ENCODE assay signal across 8 cellular contexts in genomic region chr2:144331652-144332355, GRCh38.
DNase-seq lines count a peak whose midpoint lies in the region; ATAC-seq and TF ChIP-seq lines count a peak whose summit lies in the region.

No MANE protein-coding gene starts in this region.

- H3K4me1 ChIP-seq in HUES6 (ENCODE audit: control insufficient read depth, insufficient read depth, low read length), result peaks cover 27% of the 10 kb centered on the region
- peaks cover 22% of the 10 kb centered on the region for H3K4me1 ChIP-seq in neuron (ENCODE audit: insufficient read depth, low read length)

- intact Hi-C loops in activated CD8-positive, alpha-beta T cell treated with anti-CD3 and anti-CD28 coated beads for 36 hours (cut with micrococcal nuclease), result loop anchor here (5.0 kb wide), 2 partner anchors 50 to 185 kb away; no protein-coding TSS in a partner anchor

- H3K4me3 Mint-ChIP-seq in activated CD8-positive, alpha-beta T cell treated with anti-CD3 and anti-CD28 coated beads for 36 hours, result peak overlapping the region; percentile 95

- peak in 3 of 4 experiments; percentile 51 to 73 (median 71) for DNase-seq in activated CD4-positive, CD25-positive, alpha-beta regulatory T cell (lab: John Stamatoyannopoulos, UW)
- no peak for DNase-seq in activated CD4-positive, CD25-positive, alpha-beta regulatory T cell treated with anti-CD3 and anti-CD28 coated beads, Interleukin-2, amount 50 U/mL, for 72 hours
- peak; percentile 78 for DNase-seq in activated CD8-positive, alpha-beta T cell treated with anti-CD3 and anti-CD28 coated beads for 36 hours
- DNase-seq in fibroblast of the conjunctiva (ENCODE audit: low read depth), result peak; percentile 32
- DNase-seq in RPMI8226, result no peak

- POLR2A ChIA-PET in activated CD8-positive, alpha-beta T cell treated with anti-CD3 and anti-CD28 coated beads for 36 hours (lab: Charles Lee), result interaction anchor here (0.6 to 2.2 kb wide), 14 partner anchors 8 to 788 kb away, joined by 3 to 15 read pairs (median 3); no protein-coding TSS in a partner anchor

- H2AFZ ChIP-seq in neuron (ENCODE audit: low read depth, low read length), result peak overlapping the region; percentile 73

- peaks cover 30% of the 10 kb centered on the region for H3K36me3 Mint-ChIP-seq in activated CD8-positive, alpha-beta T cell treated with anti-CD3 and anti-CD28 coated beads for 36 hours (ENCODE audit: low read depth)

- CTCF ChIA-PET in activated CD8-positive, alpha-beta T cell treated with anti-CD3 and anti-CD28 coated beads for 36 hours (lab: Charles Lee), result interaction anchor here (0.9 to 3.1 kb wide), 4 partner anchors 12 to 240 kb away, joined by 3 to 7 read pairs (median 4); partner anchors contain the start of gene ZEB2

- peak overlapping the region; percentile 99 for H3K27ac Mint-ChIP-seq in activated CD8-positive, alpha-beta T cell treated with anti-CD3 and anti-CD28 coated beads for 36 hours

- peaks cover 47% of the 10 kb centered on the region for H3K4me1 Mint-ChIP-seq in activated CD8-positive, alpha-beta T cell treated with anti-CD3 and anti-CD28 coated beads for 36 hours (ENCODE audit: low read depth)

- TF ChIP-seq CTCF in activated CD8-positive, alpha-beta T cell treated with anti-CD3 and anti-CD28 coated beads for 36 hours (IDR thresholded peaks at IDR 0.05), result no peak

- peak overlapping the region; percentile 95 for H3K9ac ChIP-seq in HUES6 (ENCODE audit: low read length)

- H3K27ac ChIP-seq in HUES6 (ENCODE audit: low read depth, low read length), result peak overlapping the region; percentile 72; the same call in 1 of the 2 replicates

- peaks cover 6% of the 10 kb centered on the region for H3K9me3 Mint-ChIP-seq in activated CD8-positive, alpha-beta T cell treated with anti-CD3 and anti-CD28 coated beads for 36 hours

- H3K27me3 Mint-ChIP-seq in activated CD8-positive, alpha-beta T cell treated with anti-CD3 and anti-CD28 coated beads for 36 hours, result no peaks in the 10 kb centered on the region

- H3K27me3 ChIP-seq in HUES6 (ENCODE audit: control insufficient read depth, insufficient read depth, low read length) (peaks cover 5% of the 10 kb centered on the region; the same call in 1 of the 2 replicates), neuron (ENCODE audit: insufficient read depth, low read length) (no peaks in the 10 kb centered on the region)

- H3K9me3 ChIP-seq in HUES6 (ENCODE audit: control insufficient read depth, insufficient read depth, low read depth, low read length) (no peaks in the 10 kb centered on the region; the same call in 1 of the 2 replicates), neuron (ENCODE audit: low read length) (no peaks in the 10 kb centered on the region)

- ATAC-seq in GM21529 (IDR thresholded peaks at IDR 0.05; ENCODE audit: unreplicated experiment), result peak; percentile 68
- no peak for ATAC-seq in activated CD8-positive, alpha-beta T cell treated with anti-CD3 and anti-CD28 coated beads for 36 hours

- H3K36me3 ChIP-seq in HUES6 (ENCODE audit: control insufficient read depth, insufficient read depth, low read length) (no peaks in the 10 kb centered on the region), neuron (ENCODE audit: insufficient read depth, low read length) (no peaks in the 10 kb centered on the region)

- peak overlapping the region; percentile 83 for H3K4me3 ChIP-seq in HUES6 (ENCODE audit: low read depth, low read length)
- H3K4me3 ChIP-seq in neuron (ENCODE audit: low read length), result peak overlapping the region; percentile 85

Comparison
In these comparisons a context has a peak if more than half of its experiments do, and no peak if none do; other contexts are left out.
1. DNase-seq: peak in activated CD4-positive, CD25-positive, alpha-beta regulatory T cell (3 of 4), activated CD8-positive, alpha-beta T cell treated with anti-CD3 and anti-CD28 coated beads for 36 hours (single experiment) and fibroblast of the conjunctiva (single experiment); none in activated CD4-positive, CD25-positive, alpha-beta regulatory T cell treated with anti-CD3 and anti-CD28 coated beads, Interleukin-2, amount 50 U/mL, for 72 hours (single experiment) and RPMI8226 (single experiment).